ENCODE assay signal across 18 cellular contexts in the genomic region with DNA sequence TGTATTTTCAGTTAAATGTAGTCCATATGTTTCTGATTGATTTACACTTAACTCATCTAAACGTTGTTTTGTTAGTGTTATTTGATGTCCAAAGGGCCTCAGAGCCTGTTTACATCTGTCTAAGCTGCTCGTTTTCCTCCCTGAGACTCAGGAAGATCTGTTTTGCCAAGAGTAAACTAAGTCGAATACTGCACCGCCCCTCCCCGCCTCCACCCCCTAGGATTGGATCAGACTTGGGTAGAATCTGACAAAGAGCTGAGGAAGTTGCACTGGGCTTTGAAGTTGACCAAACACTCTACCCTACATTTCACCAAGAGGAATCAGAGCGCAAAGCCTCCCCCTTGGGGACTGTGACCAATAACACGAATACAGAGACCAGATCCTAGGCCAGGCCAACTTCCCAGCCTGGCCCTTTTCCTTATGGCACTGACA.
DNase-seq lines count a peak whose midpoint lies in the region; ATAC-seq and TF ChIP-seq lines count a peak whose summit lies in the region.
"Had no signal": no experiment of that assay in that cellular context is flagged by ENCODE, and none has a peak within 500 bp of the region (broad histone marks: within the 10 kb centered on the region; RNA-seq: fewer than 3 reads in every experiment).

No MANE protein-coding gene starts in this region.

- H3K4me3 Mint-ChIP-seq in endodermal cell (no peak overlapping the region), progenitor cell of endocrine pancreas (ENCODE audit: low read depth) (no peak overlapping the region)
- H3K4me3 Mint-ChIP-seq in activated T-helper 17 cell treated with anti-CD3 and anti-CD28 coated beads, Interleukin-2, amount 50 U/mL, for 72 hours = no peak overlapping the region

- H3K27me3 ChIP-seq in endodermal cell (ENCODE audit: control insufficient read depth, insufficient read depth, low read length, poor library complexity, severe bottlenecking) (no peaks in the 10 kb centered on the region), right cardiac atrium (ENCODE audit: control insufficient read depth, insufficient read depth) (no peaks in the 10 kb centered on the region)

- no peak overlapping the region for H3K4me3 ChIP-seq in endodermal cell (ENCODE audit: low read length)
- no peak overlapping the region for H3K4me3 ChIP-seq in right cardiac atrium (ENCODE audit: low read length)
- H3K4me3 ChIP-seq: GM23248 had no signal

- 89 to 91% methylated on average over 5 to 7 of the region's 7 CpGs for WGBS in endodermal cell (ENCODE audit: insufficient coverage in 1 of 2, insufficient read length in 1 of 2), 2 experiments
- WGBS in right cardiac atrium = 67% methylated on average over 7 of the region's 7 CpGs

- H3K27ac Mint-ChIP-seq in endodermal cell = no peak overlapping the region
- no peak overlapping the region for H3K27ac Mint-ChIP-seq in activated T-helper 17 cell treated with anti-CD3 and anti-CD28 coated beads, Interleukin-2, amount 50 U/mL, for 72 hours
- no peak overlapping the region for H3K27ac Mint-ChIP-seq in progenitor cell of endocrine pancreas

- no peaks in the 10 kb centered on the region for H3K9me3 Mint-ChIP-seq in endodermal cell
- no peaks in the 10 kb centered on the region for H3K9me3 Mint-ChIP-seq in activated T-helper 17 cell treated with anti-CD3 and anti-CD28 coated beads, Interleukin-2, amount 50 U/mL, for 72 hours
- H3K9me3 Mint-ChIP-seq in progenitor cell of endocrine pancreas (ENCODE audit: low read depth) = no peaks in the 10 kb centered on the region

- no peaks in the 10 kb centered on the region for H3K36me3 ChIP-seq in endodermal cell (ENCODE audit: control insufficient read depth, insufficient read depth, low read length)

- H3K27ac ChIP-seq in endodermal cell (ENCODE audit: low read depth, low read length) (no peak overlapping the region), right cardiac atrium (ENCODE audit: low read length) (no peak overlapping the region)
- H3K27ac ChIP-seq: C4-2B, GM23248 had no signal

- H3K36me3 Mint-ChIP-seq in endodermal cell (ENCODE audit: low read depth) = no peaks in the 10 kb centered on the region
- H3K36me3 Mint-ChIP-seq in activated T-helper 17 cell treated with anti-CD3 and anti-CD28 coated beads, Interleukin-2, amount 50 U/mL, for 72 hours (ENCODE audit: low read depth) = no peaks in the 10 kb centered on the region
- H3K36me3 Mint-ChIP-seq in progenitor cell of endocrine pancreas (ENCODE audit: insufficient read depth) = no peaks in the 10 kb centered on the region

- no peak overlapping the region for H3K9ac ChIP-seq in endodermal cell (ENCODE audit: extremely low read depth, low read length, poor library complexity, severe bottlenecking)
- H3K9ac ChIP-seq: GM23248 had no signal

- peak; percentile 38 for ATAC-seq in HG02610 (IDR thresholded peaks at IDR 0.05; ENCODE audit: unreplicated experiment)
- peak; percentile 49 to 55 for ATAC-seq in right cardiac atrium
- ATAC-seq in omental fat pad (ENCODE audit: low FRiP score) = peak; percentile 30
- ATAC-seq in activated T-helper 17 cell treated with anti-CD3 and anti-CD28 coated beads, Interleukin-2, amount 50 U/mL, for 72 hours (replicated peaks) = no peak

- H3K9me3 ChIP-seq in endodermal cell (ENCODE audit: control insufficient read depth, low read length) (no peaks in the 10 kb centered on the region), right cardiac atrium (ENCODE audit: control insufficient read depth, low read length) (no peaks in the 10 kb centered on the region)

- no peaks in the 10 kb centered on the region for H3K4me1 ChIP-seq in endodermal cell (ENCODE audit: control insufficient read depth, insufficient read depth, low read length)
- no peaks in the 10 kb centered on the region for H3K4me1 ChIP-seq in right cardiac atrium (ENCODE audit: control insufficient read depth, insufficient read depth, low read length)

- DNase-seq in endodermal cell (peak; percentile 30), right cardiac atrium (peak in 2 of 3 donors; percentile 38 to 73), omental fat pad (ENCODE audit: low spot score) (no peak), NCI-H1436 (lab: John Stamatoyannopoulos, UW) (no peak), progenitor cell of endocrine pancreas (ENCODE audit: low spot score, unreplicated experiment) (no peak)
- no peak for DNase-seq in activated naive CD4-positive, alpha-beta T cell (lab: John Stamatoyannopoulos, UW)
- DNase-seq: AML-193, DMS79 treated with DMSO at 0.1 percent for 48 hours, GM23248, HCEC 1CT, NCI-H1105, NCI-H1694 treated with DMSO at 0.1 percent for 48 hours, NCI-H748 treated with DMSO at 0.1 percent for 48 hours, OCI-M1, SIG-M5 had no signal

- no peak for TF ChIP-seq CTCF in endodermal cell (conservative IDR thresholded peaks at IDR 0.05)
- TF ChIP-seq CTCF in omental fat pad (IDR thresholded peaks at IDR 0.05) = no peak
- no peak for TF ChIP-seq CTCF in progenitor cell of endocrine pancreas (IDR thresholded peaks at IDR 0.05; ENCODE audit: unreplicated experiment)

- peaks cover 14% of the 10 kb centered on the region for H3K4me1 Mint-ChIP-seq in endodermal cell
- no peaks in the 10 kb centered on the region for H3K4me1 Mint-ChIP-seq in activated T-helper 17 cell treated with anti-CD3 and anti-CD28 coated beads, Interleukin-2, amount 50 U/mL, for 72 hours
- no peaks in the 10 kb centered on the region for H3K4me1 Mint-ChIP-seq in progenitor cell of endocrine pancreas (ENCODE audit: low read depth)

- H3K27me3 Mint-ChIP-seq in endodermal cell (ENCODE audit: insufficient read depth) (no peaks in the 10 kb centered on the region), progenitor cell of endocrine pancreas (peaks cover 6% of the 10 kb centered on the region)
- H3K27me3 Mint-ChIP-seq in activated T-helper 17 cell treated with anti-CD3 and anti-CD28 coated beads, Interleukin-2, amount 50 U/mL, for 72 hours = peaks cover 7% of the 10 kb centered on the region

- intact Hi-C loops in right cardiac atrium (cut with DNase I) = no loop called here

Comparison
In these comparisons a context has a peak if more than half of its experiments do, and no peak if none do; other contexts are left out.
1. DNase-seq: peak in endodermal cell (single experiment) and right cardiac atrium (2 of 3); none in omental fat pad (single experiment), NCI-H1436 (single experiment), activated naive CD4-positive, alpha-beta T cell (0 of 4) and progenitor cell of endocrine pancreas (single experiment).